Comparison of ENCODE assay signal across 12 cellular contexts in genomic region chr1:110477041-110477440, GRCh38. TPM values are rescaled to one million over a fixed set of nuclear protein-coding genes. Genes with fewer than 3 reads are reported as not detected.
A peak's percentile ranks its signal among the peaks of the same experiment; 100 is the strongest.
DNase-seq lines count a peak whose midpoint lies in the region; ATAC-seq and TF ChIP-seq lines count a peak whose summit lies in the region.
"Had no signal": no experiment of that assay in that cellular context is flagged by ENCODE, and none has a peak within 500 bp of the region (broad histone marks: within the 10 kb centered on the region; RNA-seq: fewer than 3 reads in every experiment).

No MANE protein-coding gene starts in this region.

- H2BK120ac ChIP-seq in trophoblast cell (ENCODE audit: insufficient read depth, low read length, poor library complexity), result no peak overlapping the region

- H3K27me3 ChIP-seq in PC-3 (ENCODE audit: low read length), result no peaks in the 10 kb centered on the region
- no peaks in the 10 kb centered on the region for H3K27me3 ChIP-seq in trophoblast cell (ENCODE audit: insufficient read depth, low read length)
- no peaks in the 10 kb centered on the region for H3K27me3 ChIP-seq in MG63

- H4K8ac ChIP-seq in trophoblast cell (ENCODE audit: low read depth, low read length), result no peak overlapping the region

- H3K4me2 ChIP-seq in PC-3 (ENCODE audit: low read length) (peak overlapping the region; percentile 71), trophoblast cell (ENCODE audit: low read length) (no peak overlapping the region)

- no peaks in the 10 kb centered on the region for H3F3A ChIP-seq in PC-3 (ENCODE audit: low read length, unreplicated experiment)

- H3K4ac ChIP-seq in trophoblast cell (ENCODE audit: low read depth, low read length), result no peak overlapping the region

- no peak for TF ChIP-seq CTCF in PC-3 (conservative IDR thresholded peaks at IDR 0.05; ENCODE audit: low read depth, low read length)

- no peak overlapping the region for H3K23ac ChIP-seq in trophoblast cell (ENCODE audit: low read length)

- no peak overlapping the region for H2AK5ac ChIP-seq in trophoblast cell (ENCODE audit: low read length)

- no peaks in the 10 kb centered on the region for H4K20me1 ChIP-seq in PC-3 (ENCODE audit: low read length)

- H3K4me3 ChIP-seq in PC-3 (ENCODE audit: low read length) (peak overlapping the region; percentile 19; the same call in 1 of the 2 replicates), trophoblast cell (ENCODE audit: low read depth, low read length) (no peak overlapping the region), MG63 (no peak overlapping the region)

- no peaks in the 10 kb centered on the region for H3K79me1 ChIP-seq in trophoblast cell (ENCODE audit: low read length)

- H3K79me2 ChIP-seq in PC-3 (ENCODE audit: low read length) (no peaks in the 10 kb centered on the region), trophoblast cell (ENCODE audit: control insufficient read depth, insufficient read depth, low read length, poor library complexity) (no peaks in the 10 kb centered on the region)

- no peak overlapping the region for H2BK5ac ChIP-seq in trophoblast cell (ENCODE audit: low read depth, low read length, poor library complexity)

- H3K27ac ChIP-seq in PC-3 (ENCODE audit: low read length) (peak overlapping the region; percentile 90), trophoblast cell (ENCODE audit: low read depth, low read length) (no peak overlapping the region)
- H3K27ac ChIP-seq: HL-60 had no signal

- H3K9me2 ChIP-seq in PC-3 (replicated peaks; ENCODE audit: low read length), result no peaks in the 10 kb centered on the region

- POLR2A ChIA-PET in PC-3 (lab: Charles Lee; ENCODE audit: unreplicated experiment), result interaction anchor here (0.6 kb wide), 1 partner anchor 14 kb away, joined by 5 read pairs; no protein-coding TSS in a partner anchor

- WGBS in trophoblast cell (ENCODE audit: extremely low coverage, insufficient coverage, insufficient read length), result no CpG with 5 or more reads among the region's 2 CpGs

- ATAC-seq in PC-3, result peak; percentile 61
- peak; percentile 86 for ATAC-seq in esophagus mucosa
- no peak for ATAC-seq in HG03439 (IDR thresholded peaks at IDR 0.05; ENCODE audit: unreplicated experiment)

- no peak overlapping the region for H4K91ac ChIP-seq in trophoblast cell (ENCODE audit: low read depth, low read length)

- H3K9ac ChIP-seq in PC-3 (ENCODE audit: low read length), result peak overlapping the region; percentile 39
- no peak overlapping the region for H3K9ac ChIP-seq in trophoblast cell (ENCODE audit: low read length)

- H3K9me3 ChIP-seq in PC-3 (ENCODE audit: low read length) (no peaks in the 10 kb centered on the region), trophoblast cell (ENCODE audit: insufficient read depth, low read depth, low read length) (no peaks in the 10 kb centered on the region), MG63 (no peaks in the 10 kb centered on the region)

- intact Hi-C loops in PC-3 (cut with micrococcal nuclease), result loop anchor here (2.0 kb wide), 1 partner anchor 20 kb away; no protein-coding TSS in a partner anchor

- H2BK12ac ChIP-seq in trophoblast cell (ENCODE audit: low read length), result no peak overlapping the region

- H2AFZ ChIP-seq in PC-3 (ENCODE audit: low read length), result no peak overlapping the region
- no peak overlapping the region for H2AFZ ChIP-seq in trophoblast cell (ENCODE audit: insufficient read depth, low read length, poor library complexity)

- H4K12ac ChIP-seq in trophoblast cell (ENCODE audit: low read depth, low read length), result no peak overlapping the region

- CTCF ChIA-PET in PC-3 (lab: Charles Lee), result interaction anchor here (1.0 to 1.9 kb wide), 2 partner anchors 13 to 19 kb away, joined by 4 to 14 read pairs; no protein-coding TSS in a partner anchor

- BruUV-seq in PC-3 (replicated peaks; lab: Mats Ljungman, UMichigan), result no TSS peak

- H3K36me3 ChIP-seq in PC-3 (ENCODE audit: low read depth, low read length) (no peaks in the 10 kb centered on the region), trophoblast cell (ENCODE audit: control insufficient read depth in 1 of 2, insufficient read depth in 2 of 2, low read length in 2 of 2) (no peaks in the 10 kb centered on the region), MG63 (no peaks in the 10 kb centered on the region)

- H3K18ac ChIP-seq in trophoblast cell (ENCODE audit: low read length), result no peak overlapping the region

- DNase-seq in GM03348 (ENCODE audit: low spot score) (peak; percentile 41), PC-3 (peak; percentile 90), trophoblast cell (peak; percentile 54 to 78), MG63 (no peak), DMS114 treated with DMSO at 0.1 percent for 48 hours (lab: John Stamatoyannopoulos, UW; ENCODE audit: unreplicated experiment) (no peak), cerebellar cortex (ENCODE audit: low spot score) (no peak)
- DNase-seq: activated CD4-positive, CD25-positive, alpha-beta regulatory T cell treated with anti-CD3 and anti-CD28 coated beads, Interleukin-2, amount 50 U/mL, for 72 hours; NCI-H446 treated with DMSO at 0.1 percent for 48 hours; substantia nigra had no signal

- H3K14ac ChIP-seq in trophoblast cell (ENCODE audit: low read length), result no peak overlapping the region

- H3K4me1 ChIP-seq in PC-3 (ENCODE audit: insufficient read depth, low read length) (peaks cover 32% of the 10 kb centered on the region), trophoblast cell (ENCODE audit: control insufficient read depth in 1 of 2, insufficient read depth in 2 of 2, low read length in 2 of 2) (peaks cover 0 to 3% of the 10 kb centered on the region in 2 experiments)

RNA-seq across cellular contexts. Expression of gene PROK1, which starts 26.1 kb away (rescaled TPM):
- total RNA-seq in PC-3 (2014; rRNA removed) (not detected in 2 replicates), esophagus mucosa (0.20 TPM)
- polyA plus RNA-seq in trophoblast cell (2013), result 0.03 TPM in 1 of 2 replicates, not detected in the other
- total RNA-seq in MG63 (2014; rRNA removed; shearing (Covaris generic); ENCODE audit: low replicate concordance), result not detected in 2 replicates

RNA-seq across cellular contexts. Expression of gene KCNA10, which starts 41.9 kb away (rescaled TPM):
- total RNA-seq in PC-3 (2014; rRNA removed) (not detected in 2 replicates), esophagus mucosa (not detected)
- not detected in 2 replicates for polyA plus RNA-seq in trophoblast cell (2013)
- total RNA-seq in MG63 (2014; rRNA removed; shearing (Covaris generic); ENCODE audit: low replicate concordance), result not detected in 2 replicates

Comparison
In these comparisons a context has a peak if more than half of its experiments do, and no peak if none do; other contexts are left out.
1. DNase-seq: peak in GM03348 (single experiment), PC-3 (single experiment) and trophoblast cell (2 of 2); none in MG63 (single experiment), DMS114 treated with DMSO at 0.1 percent for 48 hours (single experiment) and cerebellar cortex (single experiment).